28 cellular contexts compared by ENCODE assay signal in the genomic region with DNA sequence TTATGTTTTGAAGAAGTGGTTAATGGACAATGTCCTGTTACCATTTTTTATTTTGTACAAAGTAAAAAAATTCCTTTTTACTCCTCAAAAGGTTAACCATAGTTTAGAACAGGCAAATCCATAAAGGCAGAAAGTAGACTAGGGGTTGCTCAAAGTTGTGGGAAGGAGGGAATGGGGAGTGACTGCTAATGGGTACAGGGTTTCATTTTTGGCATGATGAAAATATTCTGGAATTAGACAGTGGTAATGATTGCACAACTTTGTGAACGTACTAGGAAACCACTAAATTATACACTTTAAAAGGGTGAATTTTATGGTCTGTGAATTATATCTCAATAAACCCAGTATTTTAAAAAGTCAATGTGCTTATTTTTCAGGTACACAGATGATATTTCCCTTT. TPM values are rescaled to one million over a fixed set of nuclear protein-coding genes. Genes with fewer than 3 reads are reported as not detected.
DNase-seq lines count a peak whose midpoint lies in the region; ATAC-seq and TF ChIP-seq lines count a peak whose summit lies in the region.
"Had no signal": no experiment of that assay in that cellular context is flagged by ENCODE, and none has a peak within 500 bp of the region (broad histone marks: within the 10 kb centered on the region; RNA-seq: fewer than 3 reads in every experiment).

No MANE protein-coding gene starts in this region.

- DNase-seq in BJ (ENCODE audit: low read depth) (peak; percentile 51), NCI-H226 (peak; percentile 20), dedifferentiated amniotic fluid mesenchymal stem cell (ENCODE audit: extremely low spot score) (peak; percentile 37), osteoblast (ENCODE audit: insufficient read length, low spot score, missing footprints) (peak; percentile 84), adrenal gland (no peak), GM13977 (ENCODE audit: low spot score) (no peak)
- no peak for DNase-seq in activated naive CD4-positive, alpha-beta T cell treated with anti-CD3 and anti-CD28 coated beads, Interleukin-2, amount 50 U/mL, for 72 hours (ENCODE audit: low spot score in 2 of 2)
- DNase-seq: activated effector memory CD4-positive, alpha-beta T cell treated with Interleukin-2 at 50 U/mL for 16 hours; activated naive CD8-positive, alpha-beta T cell treated with anti-CD3 and anti-CD28 coated beads, Interleukin-2, amount 10 ng/mL, durations not matched to agents 7 days and 5 days; brain microvascular endothelial cell; CD4-positive, alpha-beta T cell; effector memory CD4-positive, alpha-beta T cell; KG1; mesendoderm; NCI-H146; NCI-H2107; NCI-H446; NCI-H774; SK-N-SH; stimulated activated CD4-positive, alpha-beta T cell treated with anti-CD3 and anti-CD28 coated beads, Interleukin-15, amount 100 ng/mL, for 24 hours; stimulated activated naive CD4-positive, alpha-beta T cell; T-helper 17 cell; testis had no signal

- H4K20me1 ChIP-seq in osteoblast (ENCODE audit: insufficient read depth, low read length), result no peaks in the 10 kb centered on the region

- no peaks in the 10 kb centered on the region for H3K9me3 Mint-ChIP-seq in activated naive CD4-positive, alpha-beta T cell treated with anti-CD3 and anti-CD28 coated beads, Interleukin-2, amount 50 U/mL, for 72 hours
- H3K9me3 Mint-ChIP-seq: activated naive CD8-positive, alpha-beta T cell treated with anti-CD3 and anti-CD28 coated beads, Interleukin-2, amount 10 ng/mL, durations not matched to agents 7 days and 5 days had no signal

- H3K27ac ChIP-seq in osteoblast (ENCODE audit: low read depth, low read length) (no peak overlapping the region), adrenal gland (no peak overlapping the region)
- H3K27ac ChIP-seq: brain microvascular endothelial cell, RWPE1, testis had no signal

- H3K4me3 ChIP-seq in BJ (ENCODE audit: low read depth, low read length) (no peak overlapping the region), osteoblast (ENCODE audit: insufficient read depth, low read length) (no peak overlapping the region), adrenal gland (no peak overlapping the region)
- H3K4me3 ChIP-seq: testis had no signal

- H2AFZ ChIP-seq in osteoblast (ENCODE audit: low read length), result no peak overlapping the region

- no peaks in the 10 kb centered on the region for H3K79me2 ChIP-seq in osteoblast (ENCODE audit: insufficient read depth, low read length)

- intact Hi-C loops in adrenal gland (cut with DNase I), result no loop called here

- POLR2A ChIA-PET in BJ (lab: Charles Lee), result no interaction called here

- no peaks in the 10 kb centered on the region for H3K36me3 Mint-ChIP-seq in activated naive CD4-positive, alpha-beta T cell treated with anti-CD3 and anti-CD28 coated beads, Interleukin-2, amount 50 U/mL, for 72 hours
- H3K36me3 Mint-ChIP-seq: activated naive CD8-positive, alpha-beta T cell treated with anti-CD3 and anti-CD28 coated beads, Interleukin-2, amount 10 ng/mL, durations not matched to agents 7 days and 5 days had no signal

- CTCF ChIA-PET in BJ (lab: Yijun Ruan, JAX), result no interaction called here

- TF ChIP-seq CTCF in BJ (IDR thresholded peaks at IDR 0.05; ENCODE audit: insufficient read depth, low read depth, low read length), result no peak
- no peak for TF ChIP-seq CTCF in osteoblast (IDR thresholded peaks at IDR 0.05; ENCODE audit: extremely low read depth, low read depth, low read length)
- TF ChIP-seq CTCF in adrenal gland (IDR thresholded peaks at IDR 0.05), result no peak
- TF ChIP-seq CTCF in GM13977 (IDR thresholded peaks at IDR 0.05; ENCODE audit: extremely low read depth, insufficient read depth, missing control alignments), result no peak

- no peaks in the 10 kb centered on the region for H3K4me1 ChIP-seq in osteoblast (ENCODE audit: insufficient read depth, low read length)
- no peaks in the 10 kb centered on the region for H3K4me1 ChIP-seq in adrenal gland (replicated peaks in 1 of 2)
- H3K4me1 ChIP-seq: testis had no signal

- in situ Hi-C loops in GM13977 (cut with MboI; ENCODE audit: low pct_unique_long_range_greater_than_20kb, low sequenced_read_pairs, unreplicated experiment), result no loop called here

- no peak for ATAC-seq in GM19023 (IDR thresholded peaks at IDR 0.05; ENCODE audit: unreplicated experiment)
- no peak for ATAC-seq in activated naive CD4-positive, alpha-beta T cell treated with anti-CD3 and anti-CD28 coated beads, Interleukin-2, amount 50 U/mL, for 72 hours
- ATAC-seq: HCT116, left lobe of liver, T-helper 17 cell had no signal

- no peaks in the 10 kb centered on the region; the same call in 1 of the 2 replicates for H3K27me3 ChIP-seq in BJ (ENCODE audit: control insufficient read depth, insufficient read depth, low read length)
- H3K27me3 ChIP-seq in osteoblast (ENCODE audit: insufficient read depth, low read length), result no peaks in the 10 kb centered on the region
- no peaks in the 10 kb centered on the region for H3K27me3 ChIP-seq in adrenal gland
- H3K27me3 ChIP-seq: brain microvascular endothelial cell, testis had no signal

- no peak overlapping the region for H3K4me2 ChIP-seq in osteoblast (ENCODE audit: insufficient read depth, low read length)
- H3K4me2 ChIP-seq: SK-N-SH had no signal

- TF ChIP-seq POLR2A in adrenal gland (IDR thresholded peaks at IDR 0.05), result no peak

- H3K27ac Mint-ChIP-seq in activated naive CD4-positive, alpha-beta T cell treated with anti-CD3 and anti-CD28 coated beads, Interleukin-2, amount 50 U/mL, for 72 hours, result no peak overlapping the region
- H3K27ac Mint-ChIP-seq: activated naive CD8-positive, alpha-beta T cell treated with anti-CD3 and anti-CD28 coated beads, Interleukin-2, amount 10 ng/mL, durations not matched to agents 7 days and 5 days; CD4-positive, alpha-beta T cell; progenitor cell of endocrine pancreas; T-helper 17 cell had no signal

- H3K36me3 ChIP-seq in BJ (ENCODE audit: control insufficient read depth, insufficient read depth, low read length) (no peaks in the 10 kb centered on the region), osteoblast (ENCODE audit: insufficient read depth, low read length) (no peaks in the 10 kb centered on the region), adrenal gland (replicated peaks in 1 of 2) (no peaks in the 10 kb centered on the region)
- H3K36me3 ChIP-seq: brain microvascular endothelial cell had no signal

- 36 to 58% (median 41%) methylated on average over 1 of the region's 1 CpG for whole genome bisulfite sequencing in adrenal gland, 4 donors

- no peaks in the 10 kb centered on the region for H3K9me3 ChIP-seq in osteoblast (ENCODE audit: low read depth, low read length)
- H3K9me3 ChIP-seq in adrenal gland (replicated peaks in 1 of 3), result no peaks in the 10 kb centered on the region
- H3K9me3 ChIP-seq: SK-N-SH, testis had no signal

RNA-seq across cellular contexts. Expression of gene CDK14, which starts 35.4 kb away (rescaled TPM):
- 6.7 and 11.8 TPM in 2 replicates for polyA plus RNA-seq in BJ (2011; rRNA removed)
- 11.3 and 15.5 TPM in 2 replicates for polyA minus RNA-seq in BJ (2011; rRNA and poly(A)+ RNA removed)
- total RNA-seq in osteoblast, result 39.1 and 54.8 TPM in 2 replicates
- total RNA-seq in activated naive CD4-positive, alpha-beta T cell treated with anti-CD3 and anti-CD28 coated beads, Interleukin-2, amount 50 U/mL, for 72 hours, result under 1 TPM; 0.05 to 0.80 TPM
- 10 to 100 TPM in 3 of 8 donors, 1 to 10 TPM in 5; 3.0 to 14.0 (median 7.6) TPM for total RNA-seq in adrenal gland
- polyA plus RNA-seq in adrenal gland, result 10 to 100 TPM in 1 of 3 donors, 1 to 10 TPM in 2; 1.9 to 10.3 (median 3.4) TPM

Comparison
In these comparisons a context has a peak if more than half of its experiments do, and no peak if none do; other contexts are left out.
1. DNase-seq: peak in BJ (single experiment), NCI-H226 (single experiment), dedifferentiated amniotic fluid mesenchymal stem cell (single experiment) and osteoblast (single experiment); none in activated naive CD4-positive, alpha-beta T cell treated with anti-CD3 and anti-CD28 coated beads, Interleukin-2, amount 50 U/mL, for 72 hours (0 of 2), adrenal gland (0 of 7) and GM13977 (single experiment).